ENCODE assay signal across 8 cellular contexts in the genomic region with DNA sequence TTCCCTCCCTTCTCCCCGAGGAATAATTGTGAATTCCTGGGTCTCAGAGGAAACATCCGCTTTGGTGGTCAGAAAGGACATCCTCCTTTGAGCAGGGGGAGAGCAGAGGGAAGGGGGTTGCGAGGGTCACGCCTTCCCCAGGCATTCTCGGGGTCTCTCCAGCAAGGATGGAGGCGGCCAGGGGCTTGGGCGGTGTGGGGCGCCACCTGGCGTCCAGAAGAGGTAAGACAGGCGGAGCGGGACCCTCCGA.
DNase-seq lines count a peak whose midpoint lies in the region; ATAC-seq and TF ChIP-seq lines count a peak whose summit lies in the region.

No MANE protein-coding gene starts in this region.

- no peak overlapping the region for H3K9ac ChIP-seq in SK-N-MC (ENCODE audit: insufficient read length)

- peak; percentile 89 for TF ChIP-seq CTCF in AG09319 (IDR thresholded peaks at IDR 0.05; ENCODE audit: low read depth, low read length)

- H3K27ac ChIP-seq in SK-N-MC = no peak overlapping the region

- ATAC-seq in GM21528 (IDR thresholded peaks at IDR 0.05; ENCODE audit: low FRiP score, unreplicated experiment) = peak; percentile 59
- no peak for ATAC-seq in HG03135 (IDR thresholded peaks at IDR 0.05; ENCODE audit: unreplicated experiment)

- H3K36me3 ChIP-seq in SK-N-MC (ENCODE audit: insufficient read depth, low read length) = no peaks in the 10 kb centered on the region

- H3K4me3 ChIP-seq in SK-N-MC = peak overlapping the region; percentile 66
- peak overlapping the region; percentile 38; the same call in 1 of the 2 replicates for H3K4me3 ChIP-seq in iPS-18c (ENCODE audit: insufficient read depth, low read depth, low read length)

- no peak for DNase-seq in AG09319 (ENCODE audit: extremely low read depth, low read depth)
- DNase-seq in SK-N-MC (ENCODE audit: low read depth, low spot score) = no peak
- DNase-seq in anterior cingulate cortex (lab: John Stamatoyannopoulos, UW) = peak in 34 of 58 donors; percentile 16 to 76 (median 47)
- DNase-seq in stimulated activated CD4-positive, alpha-beta T cell treated with anti-CD3 and anti-CD28 coated beads, Interleukin-12 subunit alpha, Interleukin-12 subunit beta, amount 100 ng/mL, for 4 hours = peak; percentile 62
- no peak for DNase-seq in Kasumi-1 (lab: John Stamatoyannopoulos, UW)

- H3K9me3 ChIP-seq in SK-N-MC (ENCODE audit: low read depth, low read length) = no peaks in the 10 kb centered on the region
- no peaks in the 10 kb centered on the region for H3K9me3 ChIP-seq in iPS-18c (ENCODE audit: control insufficient read depth, insufficient read depth, low read length)

Comparison
In these comparisons a context has a peak if more than half of its experiments do, and no peak if none do; other contexts are left out.
1. DNase-seq: peak in anterior cingulate cortex (34 of 58) and stimulated activated CD4-positive, alpha-beta T cell treated with anti-CD3 and anti-CD28 coated beads, Interleukin-12 subunit alpha, Interleukin-12 subunit beta, amount 100 ng/mL, for 4 hours (single experiment); none in AG09319 (single experiment), SK-N-MC (single experiment) and Kasumi-1 (0 of 2).